Comparison of ENCODE assay signal across 8 cellular contexts in genomic region chr1:77533660-77534295, GRCh38.
A peak's percentile ranks its signal among the peaks of the same experiment; 100 is the strongest.
DNase-seq lines count a peak whose midpoint lies in the region; ATAC-seq, FAIRE-seq and TF ChIP-seq lines count a peak whose summit lies in the region.

No MANE protein-coding gene starts in this region.

- H3K4me1 Mint-ChIP-seq in CD4-positive, CD25-positive, alpha-beta regulatory T cell, result peaks cover 5 to 8% (median 6%) of the 10 kb centered on the region in 4 donors
- H3K4me1 Mint-ChIP-seq in activated CD4-positive, alpha-beta T cell treated with anti-CD3 and anti-CD28 coated beads, Interleukin-2, amount 10 ng/mL, durations not matched to agents 7 days and 5 days, result peaks cover 8% of the 10 kb centered on the region

- H3K4me3 ChIP-seq in CD4-positive, CD25-positive, alpha-beta regulatory T cell (ENCODE audit: low read depth, low read length), result no peak overlapping the region
- H3K4me3 ChIP-seq in GM23248, result no peak overlapping the region
- no peak overlapping the region for H3K4me3 ChIP-seq in colonic mucosa
- H3K4me3 ChIP-seq in HepG2 (replicated peaks in 1 of 3; ENCODE audit: insufficient read depth in 1 of 3, low read depth in 2 of 3, low read length in 3 of 3), result peak overlapping the region in 1 of 3 experiments; percentile 17; a peak in 1 of 6 replicates

- TF ChIP-seq CTCF in colonic mucosa (IDR thresholded peaks at IDR 0.05) (peak; percentile 76), HepG2 (CRISPR knock-in tag; IDR thresholded peaks at IDR 0.05) (peak; percentile 80)

- H3K9me3 ChIP-seq in CD4-positive, CD25-positive, alpha-beta regulatory T cell (ENCODE audit: control insufficient read depth in 2 of 2, low read length in 2 of 2), result no peaks in the 10 kb centered on the region
- H3K9me3 ChIP-seq in GM23248 (ENCODE audit: low read depth) (no peaks in the 10 kb centered on the region), colonic mucosa (no peaks in the 10 kb centered on the region), HepG2 (ENCODE audit: low read length) (no peaks in the 10 kb centered on the region)

- peaks cover 13% of the 10 kb centered on the region for H3K36me3 Mint-ChIP-seq in CD4-positive, CD25-positive, alpha-beta regulatory T cell
- peaks cover 1% of the 10 kb centered on the region for H3K36me3 Mint-ChIP-seq in activated CD4-positive, alpha-beta T cell treated with anti-CD3 and anti-CD28 coated beads, Interleukin-2, amount 10 ng/mL, durations not matched to agents 7 days and 5 days (ENCODE audit: low read depth)

- peaks cover 45% of the 10 kb centered on the region for H3F3A ChIP-seq in GM23248 (ENCODE audit: insufficient read depth)

- FAIRE-seq in HepG2 (lab: Jason Lieb, UNC), result peak; percentile 85

- intact Hi-C loops in colonic mucosa (cut with DNase I) (no loop called here), HepG2 (cut with micrococcal nuclease; ENCODE audit: unreplicated experiment) (loop anchor here (2.0 kb wide), 1 partner anchor 385 kb away; no protein-coding TSS in a partner anchor)

- no TSS peak for BruUV-seq in HepG2 (replicated peaks; lab: Mats Ljungman, UMichigan)

- H3K9me2 ChIP-seq in GM23248 (ENCODE audit: insufficient read depth), result no peaks in the 10 kb centered on the region

- 43 to 45% methylated on average over 11 of the region's 11 CpGs for WGBS in GM23248 (ENCODE audit: low coverage in 1 of 2, low lambda C conversion rate in 2 of 2, missing lambda C conversion rate in 2 of 2), 2 experiments
- WGBS in HepG2 (ENCODE audit: low lambda C conversion rate), result 8% methylated on average over 11 of the region's 11 CpGs

- ATAC-seq in CD4-positive, CD25-positive, alpha-beta regulatory T cell (ENCODE audit: low read depth in 2 of 2), result peak; percentile 50 to 58
- ATAC-seq in HepG2 (peak; percentile 79), GM21381 (IDR thresholded peaks at IDR 0.05; ENCODE audit: unreplicated experiment) (no peak)

- H3K4me2 ChIP-seq in GM23248 (ENCODE audit: unreplicated experiment) (peak overlapping the region; percentile 3), HepG2 (ENCODE audit: low read depth, low read length) (peak overlapping the region; percentile 73)

- POLR2A ChIA-PET in activated CD4-positive, alpha-beta T cell treated with anti-CD3 and anti-CD28 coated beads, Interleukin-2, amount 10 ng/mL, durations not matched to agents 7 days and 5 days (lab: Charles Lee), result no interaction called here
- POLR2A ChIA-PET in HepG2 (lab: Yijun Ruan, JAX), result no interaction called here

- TF ChIP-seq RAD21 in HepG2 (CRISPR knock-in tag; IDR thresholded peaks at IDR 0.05), result 0 out of 2 replicates have a peak, but pooled peaks have one; percentile 16

- H3K36me3 ChIP-seq in CD4-positive, CD25-positive, alpha-beta regulatory T cell (ENCODE audit: control insufficient read depth, insufficient read depth, low read length), result no peaks in the 10 kb centered on the region
- H3K36me3 ChIP-seq in GM23248 (ENCODE audit: low read depth) (no peaks in the 10 kb centered on the region), colonic mucosa (no peaks in the 10 kb centered on the region), HepG2 (replicated peaks in 1 of 2; ENCODE audit: control insufficient read depth in 1 of 2, insufficient read depth in 2 of 2, low read length in 2 of 2) (no peaks in the 10 kb centered on the region)

- H3K9ac ChIP-seq in GM23248 (peak overlapping the region; percentile 17; the same call in 1 of the 2 replicates), colonic mucosa (ENCODE audit: low read depth in 2 of 2, low read length in 2 of 2) (no peak overlapping the region), HepG2 (ENCODE audit: insufficient read depth, low read depth, low read length) (0 out of 2 replicates have a peak overlapping the region, but pooled peaks have one; percentile 38)

- peaks cover 4% of the 10 kb centered on the region for H3K27me3 Mint-ChIP-seq in CD4-positive, CD25-positive, alpha-beta regulatory T cell
- no peaks in the 10 kb centered on the region for H3K27me3 Mint-ChIP-seq in activated CD4-positive, alpha-beta T cell treated with anti-CD3 and anti-CD28 coated beads, Interleukin-2, amount 10 ng/mL, durations not matched to agents 7 days and 5 days

- peak overlapping the region; percentile 32 for H2AFZ ChIP-seq in GM23248
- peak overlapping the region; percentile 87 for H2AFZ ChIP-seq in HepG2 (ENCODE audit: low read length)

- TF ChIP-seq EP300 in HepG2 (IDR thresholded peaks at IDR 0.05; ENCODE audit: low read depth in 2 of 2, low read length in 2 of 2), result no peak
- TF ChIP-seq EP300 in HepG2 (CRISPR knock-in tag; IDR thresholded peaks at IDR 0.05; ENCODE audit: borderline replicate concordance), result no peak

- H3K79me2 ChIP-seq in GM23248 (ENCODE audit: insufficient read depth), result no peaks in the 10 kb centered on the region
- H3K79me2 ChIP-seq in HepG2 (ENCODE audit: insufficient read depth, low read length), result no peaks in the 10 kb centered on the region

- in situ Hi-C loops in GM23248 (cut with MboI), result loop anchor here (10.0 kb wide), 1 partner anchor 379 kb away; no protein-coding TSS in a partner anchor
- in situ Hi-C loops in HepG2 (cut with HindIII; ENCODE audit: extremely low pct_ligation_motif_present, low pct_unique_long_range_greater_than_20kb), result no loop called here

- peak overlapping the region in 2 of 3 donors; percentile 6 to 62 for H3K27ac Mint-ChIP-seq in CD4-positive, CD25-positive, alpha-beta regulatory T cell
- peak overlapping the region; percentile 60 for H3K27ac Mint-ChIP-seq in activated CD4-positive, alpha-beta T cell treated with anti-CD3 and anti-CD28 coated beads, Interleukin-2, amount 10 ng/mL, durations not matched to agents 7 days and 5 days

- no peak for TF ChIP-seq POLR2A in HepG2 (IDR thresholded peaks at IDR 0.05; ENCODE audit: insufficient read depth in 1 of 2, low read depth in 2 of 2, low read length in 2 of 2)

- H3K4me3 Mint-ChIP-seq in CD4-positive, CD25-positive, alpha-beta regulatory T cell, result peak overlapping the region in 1 of 4 donors; percentile 35
- H3K4me3 Mint-ChIP-seq in activated CD4-positive, alpha-beta T cell treated with anti-CD3 and anti-CD28 coated beads, Interleukin-2, amount 10 ng/mL, durations not matched to agents 7 days and 5 days, result no peak overlapping the region

- H3K27ac ChIP-seq in CD4-positive, CD25-positive, alpha-beta regulatory T cell (ENCODE audit: insufficient read depth, low read length, poor library complexity, severe bottlenecking), result no peak overlapping the region
- H3K27ac ChIP-seq in GM23248 (peak overlapping the region; percentile 58), colonic mucosa (no peak overlapping the region), HepG2 (ENCODE audit: extremely low read length, insufficient read depth, low read length) (no peak overlapping the region)

- H4K20me1 ChIP-seq in GM23248 (ENCODE audit: insufficient read depth) (no peaks in the 10 kb centered on the region), HepG2 (ENCODE audit: insufficient read depth, low read length) (no peaks in the 10 kb centered on the region)

- no peaks in the 10 kb centered on the region for H3K9me3 Mint-ChIP-seq in CD4-positive, CD25-positive, alpha-beta regulatory T cell
- H3K9me3 Mint-ChIP-seq in activated CD4-positive, alpha-beta T cell treated with anti-CD3 and anti-CD28 coated beads, Interleukin-2, amount 10 ng/mL, durations not matched to agents 7 days and 5 days, result peaks cover 2% of the 10 kb centered on the region

- CTCF ChIA-PET in activated CD4-positive, alpha-beta T cell treated with anti-CD3 and anti-CD28 coated beads, Interleukin-2, amount 10 ng/mL, durations not matched to agents 7 days and 5 days (lab: Charles Lee), result interaction anchor here (0.6 to 1.2 kb wide), 7 partner anchors 15 to 1415 kb away, joined by 3 to 4 read pairs (median 3); no protein-coding TSS in a partner anchor
- CTCF ChIA-PET in HepG2 (lab: Yijun Ruan, JAX; ENCODE audit: low intra/inter-chr PET ratio, low total read pairs), result interaction anchor here (1.1 to 2.2 kb wide), 2 partner anchors 367 to 386 kb away, joined by 3 to 9 read pairs; no protein-coding TSS in a partner anchor

- H3K27me3 ChIP-seq in CD4-positive, CD25-positive, alpha-beta regulatory T cell (ENCODE audit: control insufficient read depth, insufficient read depth, low read length), result no peaks in the 10 kb centered on the region
- no peaks in the 10 kb centered on the region for H3K27me3 ChIP-seq in GM23248 (replicated peaks; ENCODE audit: insufficient read depth)
- no peaks in the 10 kb centered on the region for H3K27me3 ChIP-seq in colonic mucosa
- H3K27me3 ChIP-seq in HepG2 (ENCODE audit: control insufficient read depth in 1 of 2, insufficient read depth in 2 of 2, low read length in 2 of 2), result no peaks in the 10 kb centered on the region; a peak in 1 of 5 replicates

- peaks cover 4% of the 10 kb centered on the region for H3K4me1 ChIP-seq in CD4-positive, CD25-positive, alpha-beta regulatory T cell (ENCODE audit: control insufficient read depth, insufficient read depth, low read length, poor library complexity, severe bottlenecking)
- H3K4me1 ChIP-seq in GM23248 (ENCODE audit: insufficient read depth) (peaks cover 56% of the 10 kb centered on the region), colonic mucosa (no peaks in the 10 kb centered on the region), HepG2 (ENCODE audit: insufficient read depth, low read length) (peaks cover 19% of the 10 kb centered on the region)

- DNase-seq in CD4-positive, CD25-positive, alpha-beta regulatory T cell, result peak; percentile 38 to 73 (median 68)
- peak; percentile 79 for DNase-seq in GM23248
- DNase-seq in NCI-H2227 treated with DMSO at 0.1 percent for 48 hours (lab: John Stamatoyannopoulos, UW), result peak; percentile 62
- DNase-seq in activated CD4-positive, alpha-beta T cell treated with anti-CD3 and anti-CD28 coated beads, Interleukin-2, amount 10 ng/mL, durations not matched to agents 7 days and 5 days, result peak; percentile 70
- DNase-seq in colonic mucosa, result peak; percentile 47
- DNase-seq in HepG2 (ENCODE audit: low spot score), result peak; percentile 40
- peak; percentile 26 to 32 (median 31) for DNase-seq in stimulated activated CD4-positive, alpha-beta T cell treated with anti-CD3 and anti-CD28 coated beads, TNF-alpha, amount 100 ng/mL, for 24 hours (ENCODE audit: low read depth in 3 of 3)

TF ChIP-seq in HepG2, 621 proteins besides CTCF, POLR2A, EP300 and RAD21 (continues in another document):
- no peak for TF ChIP-seq HNRNPL (IDR thresholded peaks at IDR 0.05; ENCODE audit: low read depth, low read length)

Comparison
In these comparisons a context has a peak if more than half of its experiments do, and no peak if none do; other contexts are left out.
1. H3K9ac ChIP-seq: peak in GM23248 (single experiment) and HepG2 (single experiment); none in colonic mucosa (0 of 2).
2. Peak in every context shown above with its lines, with median percentiles within 50 percentile points of each other: DNase-seq.